1 cellular context compared by ENCODE assay signal in the genomic region with DNA sequence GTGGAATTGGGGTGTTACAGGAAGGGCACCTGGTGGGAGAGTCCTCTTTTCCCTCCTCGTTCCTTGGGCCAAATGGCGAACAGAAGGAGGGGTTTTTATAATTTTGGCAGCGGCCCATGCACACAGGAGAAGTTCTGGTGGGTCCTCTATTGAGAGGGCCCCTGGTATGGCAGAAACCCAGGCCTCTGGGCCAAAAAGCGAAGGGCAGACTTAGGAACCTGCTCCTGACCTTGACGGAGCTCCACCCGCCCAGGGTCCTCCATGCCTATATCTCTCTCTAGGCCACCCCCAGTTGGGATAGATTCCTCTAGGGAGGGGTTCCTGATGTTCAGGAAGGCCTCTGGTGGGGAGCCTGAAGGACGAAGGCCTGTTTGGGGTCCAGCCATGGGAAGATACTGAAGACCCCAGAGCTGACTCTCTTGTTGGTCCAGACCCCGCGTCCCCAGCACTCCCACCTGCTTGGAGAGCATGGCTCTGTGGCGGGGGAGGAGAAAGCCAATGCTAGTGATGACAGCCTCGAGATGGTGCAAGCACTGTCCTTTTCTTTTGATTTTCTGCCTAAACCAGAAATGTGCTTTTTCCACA.
TF ChIP-seq lines count a peak whose summit lies in the region.

No MANE protein-coding gene starts in this region.

TF ChIP-seq in WTC11, 78 proteins besides CTCF, POLR2A, EP300 and RAD21:
- TF ChIP-seq ZSCAN18 (CRISPR knock-in tag; IDR thresholded peaks at IDR 0.05) (no peak), USF1 (CRISPR knock-in tag; IDR thresholded peaks at IDR 0.05) (no peak), ZNF671 (CRISPR knock-in tag; IDR thresholded peaks at IDR 0.05) (no peak), OVOL2 (CRISPR knock-in tag; IDR thresholded peaks at IDR 0.05; ENCODE audit: borderline replicate concordance) (no peak), MXD4 (CRISPR knock-in tag; IDR thresholded peaks at IDR 0.05; ENCODE audit: borderline replicate concordance) (no peak), PREB (CRISPR knock-in tag; IDR thresholded peaks at IDR 0.05; ENCODE audit: borderline replicate concordance) (no peak), NR3C1 (CRISPR knock-in tag; conservative IDR thresholded peaks at IDR 0.05; ENCODE audit: low read depth) (no peak), ATF2 (CRISPR knock-in tag; IDR thresholded peaks at IDR 0.05; ENCODE audit: borderline replicate concordance, low read depth) (no peak), GTF2I (CRISPR knock-in tag; conservative IDR thresholded peaks at IDR 0.05) (no peak)
- TF ChIP-seq, protein P1, sequence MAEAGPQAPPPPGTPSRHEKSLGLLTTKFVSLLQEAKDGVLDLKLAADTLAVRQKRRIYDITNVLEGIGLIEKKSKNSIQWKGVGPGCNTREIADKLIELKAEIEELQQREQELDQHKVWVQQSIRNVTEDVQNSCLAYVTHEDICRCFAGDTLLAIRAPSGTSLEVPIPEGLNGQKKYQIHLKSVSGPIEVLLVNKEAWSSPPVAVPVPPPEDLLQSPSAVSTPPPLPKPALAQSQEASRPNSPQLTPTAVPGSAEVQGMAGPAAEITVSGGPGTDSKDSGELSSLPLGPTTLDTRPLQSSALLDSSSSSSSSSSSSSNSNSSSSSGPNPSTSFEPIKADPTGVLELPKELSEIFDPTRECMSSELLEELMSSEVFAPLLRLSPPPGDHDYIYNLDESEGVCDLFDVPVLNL (CRISPR knock-in tag; IDR thresholded peaks at IDR 0.05; ENCODE audit: borderline replicate concordance, low read depth), result no peak
TF ChIP-seq in WTC11: peak in this region for 0.
